ENCODE assay signal across 18 cellular contexts in the genomic region with DNA sequence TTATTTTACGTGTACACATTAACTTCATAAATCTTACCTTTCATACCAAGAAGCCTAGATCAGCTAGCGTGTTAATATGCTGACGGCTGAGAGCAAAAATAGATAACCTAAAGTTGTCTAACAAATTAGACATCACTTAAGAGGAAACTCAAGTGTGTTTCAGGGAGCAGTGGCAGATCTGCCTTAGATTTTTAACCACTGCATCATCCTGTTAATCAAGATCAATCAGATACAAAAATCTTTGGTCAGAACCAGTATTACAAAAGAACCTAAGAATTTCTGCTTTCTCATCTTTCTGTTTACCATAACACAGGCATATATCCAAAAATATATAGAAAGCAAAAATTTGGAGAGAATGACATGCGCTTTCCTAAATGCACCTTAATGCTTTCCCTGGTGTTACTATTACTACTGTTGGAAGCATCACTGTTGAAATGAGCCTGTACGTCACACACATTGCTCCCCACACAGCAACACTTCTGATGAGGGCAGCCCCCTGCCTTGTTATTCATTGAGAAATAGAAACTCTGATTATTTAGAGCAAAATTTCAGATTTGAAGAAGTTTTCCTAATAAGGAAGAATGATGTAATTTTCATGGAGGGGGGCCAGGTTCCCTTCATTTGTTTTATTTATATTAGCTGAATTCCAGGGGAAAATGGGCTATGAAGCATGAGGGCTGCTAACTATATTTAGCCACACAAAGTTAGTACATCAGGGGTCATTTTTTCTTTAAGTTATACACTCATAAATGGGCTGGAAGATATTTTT.
DNase-seq lines count a peak whose midpoint lies in the region; TF ChIP-seq lines count a peak whose summit lies in the region.
"Had no signal": no experiment of that assay in that cellular context is flagged by ENCODE, and none has a peak within 500 bp of the region (broad histone marks: within the 10 kb centered on the region; RNA-seq: fewer than 3 reads in every experiment).

No MANE protein-coding gene starts in this region.

- no peak overlapping the region for H2BK120ac ChIP-seq in mesenchymal stem cell (ENCODE audit: low read depth, low read length)

- DNase-seq in HFFc6 = peak; percentile 33
- DNase-seq in chondrocyte (ENCODE audit: low spot score) = no peak
- peak; percentile 75 for DNase-seq in mesenchymal stem cell
- DNase-seq in NOMO-1 treated with dmso at 0.1 percent for 144 hours (lab: John Stamatoyannopoulos, UW; ENCODE audit: unreplicated experiment) = no peak
- DNase-seq in NCI-H2227 treated with DMSO at 0.1 percent for 48 hours (lab: John Stamatoyannopoulos, UW) = no peak
- DNase-seq in hippocampal formation (lab: John Stamatoyannopoulos, UW) = no peak
- no peak for DNase-seq in hepatocyte (ENCODE audit: low spot score)
- DNase-seq: activated CD4-positive, alpha-beta memory T cell treated with anti-CD3 and anti-CD28 coated beads, Interleukin-2, amount 10 ng/mL, durations not matched to agents 7 days and 5 days; activated effector memory CD4-positive, alpha-beta T cell treated with anti-CD3 and anti-CD28 coated beads, Interleukin-2, amount 50 U/mL, for 16 hours; CD4-positive, alpha-beta memory T cell; cortex of kidney; glutamatergic neuron; left ventricle myocardium superior; NCI-H1048; NCI-H446 treated with DMSO at 0.1 percent for 48 hours; occipital lobe; stimulated activated CD4-positive, alpha-beta T cell treated with anti-CD3 and anti-CD28 coated beads, Interleukin-2, amount 100 ng/mL, for 24 hours had no signal

- no peak overlapping the region for H3K18ac ChIP-seq in mesenchymal stem cell (ENCODE audit: low read depth in 1 of 2, low read length in 2 of 2)

- H3K4me3 ChIP-seq in mesenchymal stem cell (ENCODE audit: insufficient read depth in 1 of 2, low read depth in 1 of 2, low read length in 2 of 2) (no peak overlapping the region), stomach smooth muscle (ENCODE audit: low read length in 2 of 2) (peak overlapping the region; percentile 9 to 35), hepatocyte (no peak overlapping the region)

- H3K27me3 ChIP-seq in mesenchymal stem cell (ENCODE audit: control insufficient read depth in 1 of 2, insufficient read depth in 1 of 2, low read length in 2 of 2) (no peaks in the 10 kb centered on the region), stomach smooth muscle (ENCODE audit: control insufficient read depth in 1 of 2, insufficient read depth in 2 of 2, low read length in 2 of 2) (no peaks in the 10 kb centered on the region), hepatocyte (no peaks in the 10 kb centered on the region)

- H3K79me1 ChIP-seq in mesenchymal stem cell (replicated peaks; ENCODE audit: low read length, poor library complexity, severe bottlenecking) = peaks cover 9% of the 10 kb centered on the region

- TF ChIP-seq CTCF in HFFc6 (IDR thresholded peaks at IDR 0.05) = no peak
- no peak for TF ChIP-seq CTCF in chondrocyte (IDR thresholded peaks at IDR 0.05)
- TF ChIP-seq CTCF in hepatocyte (IDR thresholded peaks at IDR 0.05; ENCODE audit: poor library complexity) = no peak

- peaks cover 11% of the 10 kb centered on the region for H3K9me3 Mint-ChIP-seq in HFFc6
- H3K9me3 Mint-ChIP-seq in chondrocyte (ENCODE audit: low read depth) = no peaks in the 10 kb centered on the region

- H3K9me3 ChIP-seq in mesenchymal stem cell (ENCODE audit: control insufficient read depth, low read length) (no peaks in the 10 kb centered on the region), stomach smooth muscle (ENCODE audit: control insufficient read depth in 2 of 2, low read length in 2 of 2) (no peaks in the 10 kb centered on the region), hepatocyte (ENCODE audit: low read depth) (no peaks in the 10 kb centered on the region)

- H3K4me3 Mint-ChIP-seq in HFFc6 (peak overlapping the region; percentile 69; the same call in 1 of the 2 replicates), chondrocyte (ENCODE audit: unreplicated experiment) (no peak overlapping the region)
- H3K4me3 Mint-ChIP-seq: activated CD4-positive, alpha-beta memory T cell treated with anti-CD3 and anti-CD28 coated beads, Interleukin-2, amount 10 ng/mL, durations not matched to agents 7 days and 5 days; CD4-positive, alpha-beta memory T cell had no signal

- H3K14ac ChIP-seq in mesenchymal stem cell (ENCODE audit: low read length in 2 of 2) = no peak overlapping the region

- H3K23ac ChIP-seq in mesenchymal stem cell (ENCODE audit: low read length in 2 of 2) = no peak overlapping the region

- H3K4me2 ChIP-seq in mesenchymal stem cell (ENCODE audit: low read length, poor library complexity, severe bottlenecking) = no peak overlapping the region
- H3K4me2 ChIP-seq in hepatocyte = no peak overlapping the region

- peaks cover 98% of the 10 kb centered on the region for H3K79me2 ChIP-seq in hepatocyte

- H3K36me3 ChIP-seq in mesenchymal stem cell (ENCODE audit: control insufficient read depth in 1 of 2, insufficient read depth in 2 of 2, low read depth in 1 of 2, low read length in 2 of 2) = peaks cover 10 to 12% of the 10 kb centered on the region in 2 experiments
- peaks cover 10 to 27% of the 10 kb centered on the region in 2 donors for H3K36me3 ChIP-seq in stomach smooth muscle (ENCODE audit: control insufficient read depth in 2 of 2, insufficient read depth in 2 of 2, low read length in 2 of 2)
- H3K36me3 ChIP-seq in hepatocyte (replicated peaks; ENCODE audit: insufficient read depth, low read depth) = no peaks in the 10 kb centered on the region

- no peak overlapping the region for H2BK5ac ChIP-seq in mesenchymal stem cell (ENCODE audit: low read depth, low read length, poor library complexity, severe bottlenecking)

- H3K27ac Mint-ChIP-seq in HFFc6 = peak overlapping the region; percentile 76
- H3K27ac Mint-ChIP-seq in chondrocyte (ENCODE audit: unreplicated experiment) = peak overlapping the region; percentile 94
- H3K27ac Mint-ChIP-seq: activated CD4-positive, alpha-beta memory T cell treated with anti-CD3 and anti-CD28 coated beads, Interleukin-2, amount 10 ng/mL, durations not matched to agents 7 days and 5 days; CD4-positive, alpha-beta memory T cell had no signal

- H3K4me1 Mint-ChIP-seq in HFFc6 (ENCODE audit: low read depth) = peaks cover 90% of the 10 kb centered on the region
- peaks cover 96% of the 10 kb centered on the region for H3K4me1 Mint-ChIP-seq in chondrocyte (ENCODE audit: low read depth)

- H2BK12ac ChIP-seq in mesenchymal stem cell (ENCODE audit: low read length in 2 of 2) = no peak overlapping the region

- no peak overlapping the region for H2AK5ac ChIP-seq in mesenchymal stem cell (ENCODE audit: low read length, severe bottlenecking)

- H4K8ac ChIP-seq in mesenchymal stem cell (ENCODE audit: low read length) = peak overlapping the region; percentile 79

- peaks cover 63% of the 10 kb centered on the region for H3K36me3 Mint-ChIP-seq in HFFc6 (ENCODE audit: low read depth)
- H3K36me3 Mint-ChIP-seq in chondrocyte (ENCODE audit: low read depth) = peaks cover 58% of the 10 kb centered on the region

- H3K9ac ChIP-seq in mesenchymal stem cell (ENCODE audit: low read length) (no peak overlapping the region), stomach smooth muscle (ENCODE audit: low read length in 2 of 2) (peak overlapping the region; percentile 0 to 39)

- H3K27me3 Mint-ChIP-seq in HFFc6 (ENCODE audit: insufficient read depth) (peaks cover 2% of the 10 kb centered on the region), chondrocyte (ENCODE audit: low read depth) (no peaks in the 10 kb centered on the region)

- H3K4me1 ChIP-seq in mesenchymal stem cell (ENCODE audit: control insufficient read depth, insufficient read depth, low read depth, low read length) (peaks cover 17% of the 10 kb centered on the region), stomach smooth muscle (ENCODE audit: control insufficient read depth, insufficient read depth, low read length) (peaks cover 71% of the 10 kb centered on the region), hepatocyte (ENCODE audit: insufficient read depth) (no peaks in the 10 kb centered on the region)

- no peak overlapping the region for H4K91ac ChIP-seq in mesenchymal stem cell (ENCODE audit: low read length)

- no peaks in the 10 kb centered on the region for H3K9me2 ChIP-seq in hepatocyte (replicated peaks; ENCODE audit: insufficient read depth)

- no peak overlapping the region for H3K4ac ChIP-seq in mesenchymal stem cell (ENCODE audit: low read depth in 1 of 2, low read length in 2 of 2)

- WGBS in mesenchymal stem cell = 73% methylated on average over 3 of the region's 5 CpGs
- 87% methylated on average over 5 of the region's 5 CpGs for WGBS in hepatocyte (ENCODE audit: low lambda C conversion rate, missing lambda C conversion rate)

- H3K27ac ChIP-seq in mesenchymal stem cell (ENCODE audit: low read length, poor library complexity, severe bottlenecking) (no peak overlapping the region), stomach smooth muscle (ENCODE audit: low read length) (peak overlapping the region; percentile 66), hepatocyte (no peak overlapping the region)

- H2AFZ ChIP-seq in mesenchymal stem cell (ENCODE audit: low read depth, low read length) (no peak overlapping the region), hepatocyte (no peak overlapping the region)

- H2BK15ac ChIP-seq in mesenchymal stem cell (ENCODE audit: low read depth, poor library complexity, severe bottlenecking) = no peak overlapping the region

- H4K20me1 ChIP-seq in hepatocyte (ENCODE audit: insufficient read depth, poor library complexity, severe bottlenecking) = no peaks in the 10 kb centered on the region

Comparison
In these comparisons a context has a peak if more than half of its experiments do, and no peak if none do; other contexts are left out.
1. DNase-seq: peak in HFFc6 (single experiment) and mesenchymal stem cell (single experiment); none in chondrocyte (single experiment), NOMO-1 treated with dmso at 0.1 percent for 144 hours (single experiment), NCI-H2227 treated with DMSO at 0.1 percent for 48 hours (single experiment), hippocampal formation (0 of 2) and hepatocyte (single experiment).
2. H3K4me3 ChIP-seq: peak in stomach smooth muscle (2 of 2); none in mesenchymal stem cell (0 of 2) and hepatocyte (single experiment).